In the genomic region with DNA sequence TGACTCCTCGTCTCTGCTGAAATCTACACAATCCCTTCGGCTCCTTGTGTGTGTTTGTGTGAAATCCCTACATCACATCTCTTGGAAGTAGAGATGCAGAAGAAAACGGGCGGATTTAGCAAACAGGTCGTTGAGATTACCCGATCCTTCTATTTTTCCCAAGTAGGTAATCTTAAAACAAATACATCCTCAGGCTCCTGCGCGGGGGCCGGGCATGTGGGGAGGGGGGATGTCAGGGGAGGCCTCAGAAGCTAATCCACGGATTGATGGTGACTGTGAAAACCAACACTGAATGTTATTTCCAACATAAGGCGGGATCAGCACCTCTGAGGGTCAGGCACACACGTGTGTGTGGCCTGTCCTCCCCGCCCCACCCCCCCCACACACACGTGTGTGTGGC, we compare ENCODE assay signal across 24 cellular contexts.
"Had no signal": no experiment of that assay in that cellular context is flagged by ENCODE, and none has a peak within 500 bp of the region (broad histone marks: within the 10 kb centered on the region; RNA-seq: fewer than 3 reads in every experiment).

No MANE protein-coding gene starts in this region.

- H3K27ac ChIP-seq: ascending aorta, brain microvascular endothelial cell, gastrocnemius medialis, neural progenitor cell, parathyroid adenoma, right atrium auricular region, thoracic aorta, vagina had no signal

- H3K4me3 ChIP-seq: ascending aorta, gastrocnemius medialis, neural progenitor cell, right atrium auricular region, thoracic aorta, vagina had no signal

- H3K27me3 ChIP-seq: ascending aorta, brain microvascular endothelial cell, gastrocnemius medialis, neural progenitor cell, right atrium auricular region, vagina had no signal

- DNase-seq: activated CD8-positive, alpha-beta T cell treated with anti-CD3 and anti-CD28 coated beads, Interleukin-2, amount 10 ng/mL, durations not matched to agents 7 days and 5 days; activated gamma-delta T cell; activated naive CD4-positive, alpha-beta T cell treated with anti-CD3 and anti-CD28 coated beads, Interleukin-2, amount 10 ng/mL, durations not matched to agents 7 days and 5 days; activated naive CD8-positive, alpha-beta T cell treated with anti-CD3 and anti-CD28 coated beads, Interleukin-2, amount 10 ng/mL, durations not matched to agents 7 days and 5 days; activated T-cell treated with anti-CD3 and anti-CD28 coated beads, Interleukin-2, amount 50 U/mL, for 24 hours; brain microvascular endothelial cell; caudate nucleus; gastrocnemius medialis; hippocampal formation; kidney; naive thymus-derived CD8-positive, alpha-beta T cell; occipital lobe; stimulated activated CD4-positive, alpha-beta T cell treated with anti-CD3 and anti-CD28 coated beads, Interleukin-15, amount 100 ng/mL, for 24 hours; stimulated activated naive CD4-positive, alpha-beta T cell treated with Interleukin-2 at 50 U/mL for 16 hours; T-helper 17 cell; T1000 had no signal

- H3K9me3 ChIP-seq: ascending aorta, gastrocnemius medialis, right atrium auricular region, thoracic aorta, vagina had no signal

- H3K4me1 ChIP-seq: ascending aorta, gastrocnemius medialis had no signal

- ATAC-seq: activated CD8-positive, alpha-beta T cell treated with anti-CD3 and anti-CD28 coated beads, Interleukin-2, amount 10 ng/mL, durations not matched to agents 7 days and 5 days; gastrocnemius medialis; left colon; naive thymus-derived CD8-positive, alpha-beta T cell; T-helper 17 cell; WTC11 had no signal

- H3K36me3 ChIP-seq: ascending aorta, brain microvascular endothelial cell, gastrocnemius medialis, neural progenitor cell, right atrium auricular region, thoracic aorta, vagina had no signal
